Comparison of ENCODE assay signal across 25 cellular contexts in the genomic region with DNA sequence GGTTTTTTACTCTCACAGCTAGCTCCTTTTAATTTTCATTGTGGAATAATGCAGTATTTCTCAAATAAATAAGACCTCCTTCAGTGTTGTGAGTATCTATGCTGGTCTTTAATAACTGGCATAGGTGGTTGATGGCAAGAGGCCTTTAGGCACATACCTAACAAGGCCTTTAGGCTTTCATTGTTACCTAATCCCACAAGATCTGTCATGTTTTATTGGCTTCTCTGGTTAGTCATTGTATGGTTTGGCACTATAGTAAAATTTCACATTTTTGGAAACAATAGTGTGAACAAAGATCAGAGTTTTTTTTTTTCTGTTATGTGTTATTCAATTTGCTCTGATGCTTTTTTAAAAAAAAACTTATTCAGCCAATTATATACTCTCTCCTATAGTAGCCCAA.
DNase-seq lines count a peak whose midpoint lies in the region; ATAC-seq, FAIRE-seq and TF ChIP-seq lines count a peak whose summit lies in the region.
"Had no signal": no experiment of that assay in that cellular context is flagged by ENCODE, and none has a peak within 500 bp of the region (broad histone marks: within the 10 kb centered on the region; RNA-seq: fewer than 3 reads in every experiment).

No MANE protein-coding gene starts in this region.

- H4K20me1 ChIP-seq in HCT116 (ENCODE audit: insufficient read depth) (no peaks in the 10 kb centered on the region), astrocyte (ENCODE audit: insufficient read depth, low read length) (no peaks in the 10 kb centered on the region)
- H4K20me1 ChIP-seq: BLaER1 treated with 17β-estradiol and CSF1 and Interleukin-3, amounts not matched to agents 10 nM and 100 nM had no signal

- no peak overlapping the region for H3K4me3 ChIP-seq in HCT116 (replicated peaks in 1 of 2; ENCODE audit: low read depth in 1 of 2, low read length in 2 of 2)
- H3K4me3 ChIP-seq in astrocyte (ENCODE audit: insufficient read depth, low read depth, low read length): no peak overlapping the region
- H3K4me3 ChIP-seq: A549; BLaER1 treated with 17β-estradiol and CSF1 and Interleukin-3, amounts not matched to agents 10 nM and 100 nM; Peyer's patch had no signal

- no peak for FAIRE-seq in astrocyte (lab: Jason Lieb, UNC)
- FAIRE-seq: A549, D721Med, GM12892, GM18507 had no signal

- H3K27me3 Mint-ChIP-seq in astrocyte (ENCODE audit: low read depth, unreplicated experiment): no peaks in the 10 kb centered on the region
- H3K27me3 Mint-ChIP-seq in chondrocyte (ENCODE audit: low read depth): no peaks in the 10 kb centered on the region

- TF ChIP-seq RAD21 in HCT116 (IDR thresholded peaks at IDR 0.05; ENCODE audit: low read depth): no peak

- TF ChIP-seq CTCF in HCT116 (IDR thresholded peaks at IDR 0.05 in 2 of 3, conservative IDR thresholded peaks at IDR 0.05 in 1 of 3; ENCODE audit: borderline replicate concordance in 1 of 3, insufficient read depth in 1 of 3, low read depth in 2 of 3, low read length in 2 of 3) (no peak), astrocyte (IDR thresholded peaks at IDR 0.05; ENCODE audit: insufficient read depth, low read depth, low read length) (no peak), chondrocyte (IDR thresholded peaks at IDR 0.05) (no peak)

- H3K27ac Mint-ChIP-seq in astrocyte (ENCODE audit: unreplicated experiment) (no peak overlapping the region), chondrocyte (ENCODE audit: unreplicated experiment) (no peak overlapping the region)
- H3K27ac Mint-ChIP-seq: IgD-negative memory B cell had no signal

- H3K9ac ChIP-seq in HCT116 (ENCODE audit: low read length) (no peak overlapping the region), astrocyte (ENCODE audit: low read length) (no peak overlapping the region)
- H3K9ac ChIP-seq: BLaER1 treated with 17β-estradiol and CSF1 and Interleukin-3, amounts not matched to agents 10 nM and 100 nM; SK-N-SH had no signal

- H3K9me2 ChIP-seq in HCT116 (ENCODE audit: insufficient read depth): no peaks in the 10 kb centered on the region
- H3K9me2 ChIP-seq: SK-N-SH had no signal

- peaks cover 42 to 69% of the 10 kb centered on the region in 2 experiments for H3K4me1 ChIP-seq in HCT116 (ENCODE audit: control insufficient read depth in 1 of 2, insufficient read depth in 2 of 2, low read length in 2 of 2)
- no peaks in the 10 kb centered on the region for H3K4me1 ChIP-seq in astrocyte (ENCODE audit: insufficient read depth, low read length)
- H3K4me1 ChIP-seq: Peyer's patch had no signal

- H3K4me1 Mint-ChIP-seq in astrocyte (ENCODE audit: low read depth, unreplicated experiment): peaks cover 11% of the 10 kb centered on the region
- peaks cover 10% of the 10 kb centered on the region for H3K4me1 Mint-ChIP-seq in chondrocyte (ENCODE audit: low read depth)

- H3K9me3 ChIP-seq in HCT116 (ENCODE audit: control insufficient read depth in 1 of 2, insufficient read depth in 1 of 2, low read depth in 1 of 2, low read length in 2 of 2): no peaks in the 10 kb centered on the region
- H3K9me3 ChIP-seq in astrocyte (ENCODE audit: insufficient read depth, low read depth, low read length): no peaks in the 10 kb centered on the region
- H3K9me3 ChIP-seq: A549, Peyer's patch, SK-N-SH had no signal

- H3K4me2 ChIP-seq in HCT116 (ENCODE audit: low read length) (peak overlapping the region; percentile 10; the same call in 1 of the 2 replicates), astrocyte (ENCODE audit: low read length) (no peak overlapping the region)
- H3K4me2 ChIP-seq: A549; BLaER1 treated with 17β-estradiol and CSF1 and Interleukin-3, amounts not matched to agents 10 nM and 100 nM; SK-N-SH had no signal

- RAD21 ChIA-PET in HCT116 (lab: Charles Lee; ENCODE audit: low non-redundant PET in 1 of 2, low total read pairs in 2 of 2, uncharacterized antibody in 2 of 2, unreplicated experiment in 2 of 2): no interaction called here

- H3K36me3 ChIP-seq in HCT116 (ENCODE audit: control insufficient read depth in 1 of 2, insufficient read depth in 2 of 2, low read length in 2 of 2) (peaks cover 0 to 10% of the 10 kb centered on the region in 2 experiments; a peak in 1 of 4 replicates), astrocyte (ENCODE audit: insufficient read depth, low read length) (no peaks in the 10 kb centered on the region)
- H3K36me3 ChIP-seq: BLaER1 treated with 17β-estradiol and CSF1 and Interleukin-3, amounts not matched to agents 10 nM and 100 nM; Peyer's patch had no signal

- CTCF ChIA-PET in HCT116 (lab: Charles Lee): no interaction called here

- ATAC-seq in HCT116: peak; percentile 37; the same call in 1 of the 2 replicates
- ATAC-seq: A549 had no signal

- no peak for TF ChIP-seq POLR2A in HCT116 (IDR thresholded peaks at IDR 0.05; ENCODE audit: borderline replicate concordance, extremely low read depth, insufficient read depth, insufficient read length)

- H3K4me3 Mint-ChIP-seq in astrocyte (ENCODE audit: unreplicated experiment) (no peak overlapping the region), chondrocyte (ENCODE audit: unreplicated experiment) (no peak overlapping the region)
- H3K4me3 Mint-ChIP-seq: IgD-negative memory B cell had no signal

- H2AFZ ChIP-seq in HCT116 (ENCODE audit: low read depth, low read length, poor library complexity, severe bottlenecking) (peak overlapping the region; percentile 96), astrocyte (ENCODE audit: low read depth, low read length) (no peak overlapping the region)

- H3K27me3 ChIP-seq in HCT116 (ENCODE audit: insufficient read depth, low read length) (no peaks in the 10 kb centered on the region), astrocyte (ENCODE audit: insufficient read depth, low read length) (no peaks in the 10 kb centered on the region)
- H3K27me3 ChIP-seq: BLaER1 treated with 17β-estradiol and CSF1 and Interleukin-3, amounts not matched to agents 10 nM and 100 nM; Peyer's patch had no signal

- no TSS peak for BruUV-seq in HCT116 (replicated peaks; lab: Mats Ljungman, UMichigan)

- H3K9me3 Mint-ChIP-seq in astrocyte (ENCODE audit: unreplicated experiment) (peaks cover 2% of the 10 kb centered on the region), chondrocyte (ENCODE audit: low read depth) (no peaks in the 10 kb centered on the region)

- intact Hi-C loops in HCT116 (cut with micrococcal nuclease): no loop called here

- H3K79me2 ChIP-seq in HCT116 (ENCODE audit: insufficient read depth, low read length) (no peaks in the 10 kb centered on the region), astrocyte (ENCODE audit: insufficient read depth, low read length) (no peaks in the 10 kb centered on the region)

- H3K27ac ChIP-seq in HCT116 (ENCODE audit: low read depth, low read length): peak overlapping the region; percentile 67
- H3K27ac ChIP-seq in astrocyte (ENCODE audit: low read depth, low read length): no peak overlapping the region
- H3K27ac ChIP-seq in epithelial cell of prostate: peak overlapping the region; percentile 10
- H3K27ac ChIP-seq: A549; BLaER1 treated with 17β-estradiol and CSF1 and Interleukin-3, amounts not matched to agents 10 nM and 100 nM; HL-60; Peyer's patch had no signal

- POLR2A ChIA-PET in HCT116 (lab: Charles Lee): interaction anchor here (1.2 to 1.4 kb wide), 3 partner anchors 9 to 127 kb away, joined by 3 to 4 read pairs (median 3); no protein-coding TSS in a partner anchor

- DNase-seq in HCT116 (ENCODE audit: low read depth, low spot score) (no peak), astrocyte (ENCODE audit: low read depth) (peak; percentile 27), epithelial cell of prostate (ENCODE audit: low read depth, low spot score) (no peak), renal cortical epithelial cell (ENCODE audit: low read depth) (peak; percentile 54), chondrocyte (ENCODE audit: low spot score) (no peak), AML-193 (lab: John Stamatoyannopoulos, UW) (no peak), HPDE6-E6E7 (ENCODE audit: extremely low spot score) (no peak), amniotic stem cell (lab: John Stamatoyannopoulos, UW) (no peak)
- DNase-seq: GOT3, Karpas-422, MM.1S, NCI-H1092, NCI-H146, NCI-H2081, NCI-H446 treated with DMSO at 0.1 percent for 48 hours, Peyer's patch, Right ventricle myocardium superior, SK-N-SH had no signal

- H3K36me3 Mint-ChIP-seq in astrocyte (ENCODE audit: low read depth, unreplicated experiment) (no peaks in the 10 kb centered on the region), chondrocyte (ENCODE audit: low read depth) (no peaks in the 10 kb centered on the region)

TF ChIP-seq in HCT116, 20 proteins besides CTCF, POLR2A, EP300 and RAD21:
- TF ChIP-seq CEBPB (IDR thresholded peaks at IDR 0.05; ENCODE audit: low read depth) (0 out of 2 replicates have a peak, but pooled peaks have one; percentile 9), FOSL1 (IDR thresholded peaks at IDR 0.05; ENCODE audit: low read depth) (peak; percentile 26; the same call in 1 of the 2 replicates), TCF7L2 (IDR thresholded peaks at IDR 0.05; ENCODE audit: borderline replicate concordance, extremely low read depth, insufficient read depth, insufficient read length) (no peak)
- TF ChIP-seq, protein P1, sequence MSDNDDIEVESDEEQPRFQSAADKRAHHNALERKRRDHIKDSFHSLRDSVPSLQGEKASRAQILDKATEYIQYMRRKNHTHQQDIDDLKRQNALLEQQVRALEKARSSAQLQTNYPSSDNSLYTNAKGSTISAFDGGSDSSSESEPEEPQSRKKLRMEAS (IDR thresholded peaks at IDR 0.05): no peak

Comparison
In these comparisons a context has a peak if more than half of its experiments do, and no peak if none do; other contexts are left out.
1. DNase-seq: peak in astrocyte (single experiment) and renal cortical epithelial cell (single experiment); none in HCT116 (single experiment), epithelial cell of prostate (single experiment), chondrocyte (single experiment), AML-193 (0 of 2), HPDE6-E6E7 (single experiment) and amniotic stem cell (single experiment).